14 cellular contexts compared by ENCODE assay signal in genomic region chr15:22952826-22953579, GRCh38. TPM values are rescaled to one million over a fixed set of nuclear protein-coding genes. Genes with fewer than 3 reads are reported as not detected.
A peak's percentile ranks its signal among the peaks of the same experiment; 100 is the strongest.
DNase-seq lines count a peak whose midpoint lies in the region; ATAC-seq, FAIRE-seq and TF ChIP-seq lines count a peak whose summit lies in the region.
"Had no signal": no experiment of that assay in that cellular context is flagged by ENCODE, and none has a peak within 500 bp of the region (broad histone marks: within the 10 kb centered on the region; RNA-seq: fewer than 3 reads in every experiment).

No MANE protein-coding gene starts in this region.

- intact Hi-C loops in left ventricle myocardium superior (cut with micrococcal nuclease), result no loop called here
- intact Hi-C loops in heart left ventricle (cut with DNase I), result no loop called here

- TF ChIP-seq CTCF in heart left ventricle (IDR thresholded peaks at IDR 0.05) (no peak), WERI-Rb-1 (IDR thresholded peaks at IDR 0.05; ENCODE audit: low read depth, low read length) (no peak)

- no peak overlapping the region for H3K4me3 ChIP-seq in heart left ventricle
- H3K4me3 ChIP-seq in muscle layer of colon (ENCODE audit: low read depth in 1 of 2, low read length in 2 of 2), result no peak overlapping the region
- no peak overlapping the region for H3K4me3 ChIP-seq in WERI-Rb-1 (ENCODE audit: low read depth, low read length)
- H3K4me3 ChIP-seq: gastrocnemius medialis, lower lobe of right lung, suprapubic skin had no signal

- ATAC-seq in left ventricle myocardium superior (no peak), heart left ventricle (no peak)
- ATAC-seq: gastrocnemius medialis, lower lobe of right lung had no signal

- H3K27me3 ChIP-seq in heart left ventricle (no peaks in the 10 kb centered on the region), muscle layer of colon (ENCODE audit: control insufficient read depth in 1 of 2, insufficient read depth in 2 of 2, low read length in 2 of 2) (no peaks in the 10 kb centered on the region), WERI-Rb-1 (ENCODE audit: insufficient read depth, low read depth, severe bottlenecking) (no peaks in the 10 kb centered on the region)
- H3K27me3 ChIP-seq: gastrocnemius medialis, suprapubic skin had no signal

- no peak for FAIRE-seq in urothelium cell line (lab: Jason Lieb, UNC)
- FAIRE-seq: GM18507 had no signal

- H3K4me1 ChIP-seq in heart left ventricle (peaks cover 29 to 96% (median 77%) of the 10 kb centered on the region in 12 donors), muscle layer of colon (ENCODE audit: insufficient read depth, low read length) (peaks cover 37% of the 10 kb centered on the region)

- no peak overlapping the region for H3K9ac ChIP-seq in muscle layer of colon (ENCODE audit: low read length)

- peak overlapping the region in 2 of 12 donors; percentile 24 to 58 for H3K27ac ChIP-seq in heart left ventricle
- peak overlapping the region; percentile 42 for H3K27ac ChIP-seq in muscle layer of colon (ENCODE audit: low read depth, low read length)
- H3K27ac ChIP-seq in WERI-Rb-1, result no peak overlapping the region
- H3K27ac ChIP-seq: lower lobe of right lung, suprapubic skin had no signal

- DNase-seq in left ventricle myocardium superior (peak; percentile 46), heart left ventricle (no peak), cerebellar cortex (ENCODE audit: low spot score) (peak; percentile 14), urothelium cell line (ENCODE audit: low spot score) (no peak), HUDEP-2 (lab: John Stamatoyannopoulos, UW; ENCODE audit: unreplicated experiment in 76 of 76) (no peak), middle frontal gyrus (ENCODE audit: extremely low spot score, low spot score) (no peak), WERI-Rb-1 (no peak)
- DNase-seq: activated CD4-positive, alpha-beta T cell treated with anti-CD3 and anti-CD28 coated beads for 48 hours; gastrocnemius medialis; lower lobe of right lung; NCI-H82 had no signal

- H3K9me3 ChIP-seq in heart left ventricle, result no peaks in the 10 kb centered on the region
- H3K9me3 ChIP-seq in muscle layer of colon (ENCODE audit: low read length), result no peaks in the 10 kb centered on the region
- no peaks in the 10 kb centered on the region for H3K9me3 ChIP-seq in WERI-Rb-1 (ENCODE audit: severe bottlenecking)
- H3K9me3 ChIP-seq: gastrocnemius medialis, lower lobe of right lung, suprapubic skin had no signal

- TF ChIP-seq POLR2A in heart left ventricle (IDR thresholded peaks at IDR 0.05), result no peak

- WGBS in heart left ventricle, 4 donors, result 64 to 84% (median 72%) methylated on average over 21 of the region's 21 CpGs

- no peaks in the 10 kb centered on the region for H3K36me3 ChIP-seq in heart left ventricle
- H3K36me3 ChIP-seq in muscle layer of colon (ENCODE audit: insufficient read depth, low read length), result no peaks in the 10 kb centered on the region
- no peaks in the 10 kb centered on the region for H3K36me3 ChIP-seq in WERI-Rb-1
- H3K36me3 ChIP-seq: gastrocnemius medialis, lower lobe of right lung, suprapubic skin had no signal

RNA-seq across cellular contexts. Expression of gene CYFIP1, which starts 27.2 kb away (rescaled TPM):
- total RNA-seq in left ventricle myocardium superior (32.4 TPM), heart left ventricle (100 to 1,000 TPM in 1 of 9 donors, 10 to 100 TPM in 8; 23.4 to 111 (median 34.6) TPM)
- polyA plus RNA-seq in heart left ventricle, result 10 to 100 TPM in 1 of 2 donors, 1 to 10 TPM in 1; 7.6 to 32.8 TPM

Comparison
In these comparisons a context has a peak if more than half of its experiments do, and no peak if none do; other contexts are left out.
1. DNase-seq: peak in left ventricle myocardium superior (single experiment) and cerebellar cortex (single experiment); none in heart left ventricle (0 of 5), urothelium cell line (single experiment), HUDEP-2 (0 of 76), middle frontal gyrus (single experiment) and WERI-Rb-1 (single experiment).